Comparison of ENCODE assay signal across 23 cellular contexts in genomic region chr10:101286248-101287046, GRCh38. TPM values are rescaled to one million over a fixed set of nuclear protein-coding genes. Genes with fewer than 3 reads are reported as not detected.
"Had no signal": no experiment of that assay in that cellular context is flagged by ENCODE, and none has a peak within 500 bp of the region (broad histone marks: within the 10 kb centered on the region; RNA-seq: fewer than 3 reads in every experiment).

No MANE protein-coding gene starts in this region.

- H3K9me3 ChIP-seq: ascending aorta, colonic mucosa, left ventricle myocardium inferior, mucosa of descending colon, sigmoid colon, testis, upper lobe of left lung had no signal

- H3K4me1 ChIP-seq: colonic mucosa had no signal

- H3K27me3 ChIP-seq: testis had no signal

- H3K27ac ChIP-seq: ascending aorta, colonic mucosa, left ventricle myocardium inferior, sigmoid colon, testis, upper lobe of left lung had no signal

- H3K4me3 ChIP-seq: ascending aorta, colonic mucosa, left ventricle myocardium inferior, mucosa of descending colon, sigmoid colon, testis, upper lobe of left lung had no signal

- DNase-seq: activated CD4-positive, CD25-positive, alpha-beta regulatory T cell treated with anti-CD3 and anti-CD28 coated beads, Interleukin-2, amount 50 U/mL, for 72 hours; activated CD8-positive, alpha-beta memory T cell treated with anti-CD3 and anti-CD28 coated beads for 24 hours; activated CD8-positive, alpha-beta memory T cell treated with anti-CD3 and anti-CD28 coated beads, Interleukin-2, amount 50 U/mL, for 48 hours; activated effector memory CD4-positive, alpha-beta T cell treated with anti-CD3 and anti-CD28 coated beads, Interleukin-2, amount 50 U/mL, for 16 hours; activated naive CD4-positive, alpha-beta T cell treated with anti-CD3 and anti-CD28 coated beads, Interleukin-2, amount 50 U/mL, for 16 hours; activated T-cell treated with anti-CD3 and anti-CD28 coated beads, Interleukin-2, amount 50 U/mL, for 48 hours; colonic mucosa; immature natural killer cell; kidney glomerular epithelial cell; left ventricle myocardium inferior; mammary epithelial cell; mucosa of descending colon; naive thymus-derived CD4-positive, alpha-beta T cell; sigmoid colon; stimulated activated CD4-positive, alpha-beta T cell treated with anti-CD3 and anti-CD28 coated beads, Interleukin-4, amount 100 ng/mL, for 24 hours; T-cell; T-helper 9 cell; testis; upper lobe of left lung had no signal

- H3K36me3 ChIP-seq: ascending aorta, colonic mucosa, left ventricle myocardium inferior, sigmoid colon, upper lobe of left lung had no signal

RNA-seq across cellular contexts. Expression of gene LBX1, which starts 57.2 kb away (rescaled TPM):
- total RNA-seq: ascending aorta; colonic mucosa; epithelial cell of proximal tubule; frontal cortex; left ventricle myocardium inferior; mammary epithelial cell; mucosa of descending colon; naive thymus-derived CD4-positive, alpha-beta T cell; renal cortical epithelial cell; sigmoid colon; T-cell had no signal
- polyA plus RNA-seq: immature natural killer cell; mammary epithelial cell; naive thymus-derived CD4-positive, alpha-beta T cell; sigmoid colon had no signal
